ENCODE assay signal across 23 cellular contexts in genomic region chr6:35790683-35791082, GRCh38. TPM values are rescaled to one million over a fixed set of nuclear protein-coding genes. Genes with fewer than 3 reads are reported as not detected.
A peak's percentile ranks its signal among the peaks of the same experiment; 100 is the strongest.
DNase-seq lines count a peak whose midpoint lies in the region; ATAC-seq, FAIRE-seq and TF ChIP-seq lines count a peak whose summit lies in the region.
"Had no signal": no experiment of that assay in that cellular context is flagged by ENCODE, and none has a peak within 500 bp of the region (broad histone marks: within the 10 kb centered on the region; RNA-seq: fewer than 3 reads in every experiment).

No MANE protein-coding gene starts in this region.

- POLR2A ChIA-PET in HepG2 (lab: Yijun Ruan, JAX) = no interaction called here

- in situ Hi-C loops in HepG2 (cut with HindIII; ENCODE audit: extremely low pct_ligation_motif_present, low pct_unique_long_range_greater_than_20kb) = no loop called here

- no peak for TF ChIP-seq EP300 in HepG2 (IDR thresholded peaks at IDR 0.05; ENCODE audit: low read depth in 2 of 2, low read length in 2 of 2)
- no peak for TF ChIP-seq EP300 in HepG2 (CRISPR knock-in tag; IDR thresholded peaks at IDR 0.05; ENCODE audit: borderline replicate concordance)

- H3K36me3 Mint-ChIP-seq in chondrocyte (ENCODE audit: low read depth) = no peaks in the 10 kb centered on the region
- H3K36me3 Mint-ChIP-seq: CD14-positive monocyte; CD4-positive, alpha-beta memory T cell had no signal

- H2BK15ac ChIP-seq in neuronal stem cell (ENCODE audit: low read length) = no peak overlapping the region

- peaks cover 1 to 25% of the 10 kb centered on the region in 2 experiments; a peak in 3 of 5 replicates for H3K27me3 ChIP-seq in HepG2 (ENCODE audit: control insufficient read depth in 1 of 2, insufficient read depth in 2 of 2, low read length in 2 of 2)
- H3K27me3 ChIP-seq in right lobe of liver = no peaks in the 10 kb centered on the region
- peaks cover 0 to 21% (median 0%) of the 10 kb centered on the region in 3 experiments for H3K27me3 ChIP-seq in neuronal stem cell (ENCODE audit: control insufficient read depth in 3 of 3, insufficient read depth in 3 of 3, low read depth in 1 of 3, low read length in 3 of 3)

- H3K79me1 ChIP-seq in neuronal stem cell (ENCODE audit: low read depth, low read length) = no peaks in the 10 kb centered on the region

- H3K36me3 ChIP-seq in HepG2 (replicated peaks in 1 of 2; ENCODE audit: control insufficient read depth in 1 of 2, insufficient read depth in 2 of 2, low read length in 2 of 2) (no peaks in the 10 kb centered on the region), right lobe of liver (no peaks in the 10 kb centered on the region), neuronal stem cell (replicated peaks in 1 of 2; ENCODE audit: control insufficient read depth in 2 of 2, insufficient read depth in 2 of 2, low read length in 2 of 2) (no peaks in the 10 kb centered on the region)
- H3K36me3 ChIP-seq: BLaER1 had no signal

- CTCF ChIA-PET in HepG2 (lab: Yijun Ruan, JAX; ENCODE audit: low intra/inter-chr PET ratio, low total read pairs) = no interaction called here

- H3K9ac ChIP-seq in HepG2 (ENCODE audit: insufficient read depth, low read depth, low read length) (no peak overlapping the region), neuronal stem cell (ENCODE audit: low read depth, low read length, poor library complexity) (peak overlapping the region; percentile 17)
- H3K9ac ChIP-seq: BLaER1, KMS-11 had no signal

- TF ChIP-seq RAD21 in HepG2 (CRISPR knock-in tag; IDR thresholded peaks at IDR 0.05) = no peak

- H4K8ac ChIP-seq in neuronal stem cell (ENCODE audit: low read depth, low read length) = no peak overlapping the region

- no peak overlapping the region for H2BK5ac ChIP-seq in neuronal stem cell (ENCODE audit: low read length)

- H4K20me1 ChIP-seq in HepG2 (ENCODE audit: insufficient read depth, low read length) = no peaks in the 10 kb centered on the region
- H4K20me1 ChIP-seq: BLaER1 had no signal

- no peaks in the 10 kb centered on the region for H3K4me1 Mint-ChIP-seq in chondrocyte (ENCODE audit: low read depth)
- H3K4me1 Mint-ChIP-seq: CD4-positive, alpha-beta memory T cell had no signal

- H3K9me3 Mint-ChIP-seq in chondrocyte (ENCODE audit: low read depth) = no peaks in the 10 kb centered on the region
- H3K9me3 Mint-ChIP-seq: CD4-positive, alpha-beta memory T cell; GM23338 had no signal

- 13% methylated on average over 5 of the region's 5 CpGs for WGBS in HepG2 (ENCODE audit: low lambda C conversion rate)
- 52% methylated on average over 4 of the region's 5 CpGs for WGBS in right lobe of liver (ENCODE audit: insufficient coverage, low coverage, low lambda C conversion rate, missing lambda C conversion rate)
- no CpG with 5 or more reads among the region's 5 CpGs for WGBS in neuronal stem cell (ENCODE audit: extremely low coverage in 2 of 2, insufficient read length in 2 of 2, insufficient replicate concordance in 1 of 2), 2 donors

- H2AFZ ChIP-seq in HepG2 (ENCODE audit: low read length) = no peak overlapping the region
- no peak overlapping the region for H2AFZ ChIP-seq in neuronal stem cell (ENCODE audit: low read length)

- H3K27ac Mint-ChIP-seq in chondrocyte (ENCODE audit: unreplicated experiment) = no peak overlapping the region
- H3K27ac Mint-ChIP-seq: CD4-positive, alpha-beta memory T cell; GM23338 had no signal

- no peak overlapping the region for H2BK120ac ChIP-seq in neuronal stem cell (ENCODE audit: low read depth, low read length)

- no peak overlapping the region for H4K91ac ChIP-seq in neuronal stem cell (ENCODE audit: low read depth, low read length, poor library complexity)

- no peaks in the 10 kb centered on the region for H3K9me3 ChIP-seq in HepG2 (ENCODE audit: low read length)
- H3K9me3 ChIP-seq in right lobe of liver = no peaks in the 10 kb centered on the region
- no peaks in the 10 kb centered on the region for H3K9me3 ChIP-seq in neuronal stem cell (replicated peaks in 1 of 2; ENCODE audit: control insufficient read depth in 2 of 2, insufficient read depth in 1 of 2, low read depth in 1 of 2, low read length in 2 of 2)
- H3K9me3 ChIP-seq: BLaER1 had no signal

- no TSS peak for BruUV-seq in HepG2 (replicated peaks; lab: Mats Ljungman, UMichigan)

- intact Hi-C loops in HepG2 (cut with micrococcal nuclease; ENCODE audit: unreplicated experiment) = no loop called here
- intact Hi-C loops in right lobe of liver (cut with DNase I) = no loop called here

- H3K27me3 Mint-ChIP-seq in chondrocyte (ENCODE audit: low read depth) = peaks cover 52% of the 10 kb centered on the region

- H3K4ac ChIP-seq in neuronal stem cell (ENCODE audit: low read length) = no peak overlapping the region

- no peak overlapping the region for H3K4me3 Mint-ChIP-seq in chondrocyte (ENCODE audit: unreplicated experiment)
- H3K4me3 Mint-ChIP-seq: CD14-positive monocyte; CD4-positive, alpha-beta memory T cell; GM23338 had no signal

- no peak for FAIRE-seq in HepG2 (lab: Jason Lieb, UNC)
- FAIRE-seq: GM12892, GM18507, HTR-8/SVneo had no signal

- H3K27ac ChIP-seq in HepG2 (ENCODE audit: extremely low read length, insufficient read depth, low read length) (no peak overlapping the region), right lobe of liver (no peak overlapping the region), neuronal stem cell (replicated peaks; ENCODE audit: low read length) (no peak overlapping the region)
- H3K27ac ChIP-seq: 22Rv1, BLaER1, KMS-11 had no signal

- H3K23ac ChIP-seq in neuronal stem cell (ENCODE audit: low read depth, low read length, poor library complexity) = no peak overlapping the region

- no peak overlapping the region for H2AK5ac ChIP-seq in neuronal stem cell (ENCODE audit: low read depth, low read length)

- H3K4me1 ChIP-seq in HepG2 (ENCODE audit: insufficient read depth, low read length) = peaks cover 18% of the 10 kb centered on the region
- peaks cover 0 to 5% (median 0%) of the 10 kb centered on the region in 4 donors for H3K4me1 ChIP-seq in right lobe of liver
- H3K4me1 ChIP-seq in neuronal stem cell (ENCODE audit: control insufficient read depth in 2 of 2, insufficient read depth in 1 of 2, low read depth in 1 of 2, low read length in 2 of 2) = no peaks in the 10 kb centered on the region
- H3K4me1 ChIP-seq: BLaER1 had no signal

- H3K18ac ChIP-seq in neuronal stem cell (ENCODE audit: low read length) = no peak overlapping the region

- H3K4me2 ChIP-seq in HepG2 (ENCODE audit: low read depth, low read length) (no peak overlapping the region), neuronal stem cell (ENCODE audit: insufficient read depth, low read length, poor library complexity, severe bottlenecking) (no peak overlapping the region)
- H3K4me2 ChIP-seq: BLaER1, GM23338, KMS-11 had no signal

- H2BK12ac ChIP-seq in neuronal stem cell (ENCODE audit: low read length) = no peak overlapping the region

- H3K79me2 ChIP-seq in HepG2 (ENCODE audit: insufficient read depth, low read length) = no peaks in the 10 kb centered on the region

- H3K4me3 ChIP-seq in HepG2 (replicated peaks in 1 of 3; ENCODE audit: insufficient read depth in 1 of 3, low read depth in 2 of 3, low read length in 3 of 3) (no peak overlapping the region), right lobe of liver (no peak overlapping the region), neuronal stem cell (ENCODE audit: low read length in 2 of 2) (no peak overlapping the region)
- H3K4me3 ChIP-seq: BLaER1, GM23338 had no signal

- ATAC-seq in HepG2 = no peak
- ATAC-seq in right lobe of liver = no peak
- ATAC-seq in GM21515 (IDR thresholded peaks at IDR 0.05; ENCODE audit: unreplicated experiment) = no peak
- ATAC-seq in HG02840 (IDR thresholded peaks at IDR 0.05; ENCODE audit: low FRiP score, unreplicated experiment) = no peak
- ATAC-seq in HG02642 (IDR thresholded peaks at IDR 0.05; ENCODE audit: poor library complexity, unreplicated experiment) = no peak
- ATAC-seq: GM23338 had no signal

- TF ChIP-seq POLR2A in HepG2 (IDR thresholded peaks at IDR 0.05; ENCODE audit: insufficient read depth in 1 of 2, low read depth in 2 of 2, low read length in 2 of 2) (no peak), right lobe of liver (IDR thresholded peaks at IDR 0.05) (no peak)

- no peak overlapping the region for H3K14ac ChIP-seq in neuronal stem cell (ENCODE audit: low read length)

- TF ChIP-seq CTCF in HepG2 (CRISPR knock-in tag; IDR thresholded peaks at IDR 0.05) (no peak), right lobe of liver (IDR thresholded peaks at IDR 0.05) (no peak), chondrocyte (IDR thresholded peaks at IDR 0.05) (no peak)

- DNase-seq in HepG2 (ENCODE audit: low spot score) (no peak), right lobe of liver (no peak), chondrocyte (ENCODE audit: low spot score) (peak; percentile 42), neuronal stem cell (ENCODE audit: low spot score) (no peak)
- DNase-seq: CD4-positive, alpha-beta memory T cell; DMS153; DMS79; GDM1; H7 had no signal

RNA-seq across cellular contexts. Expression of gene CLPS, which starts 6.4 kb away (rescaled TPM):
- total RNA-seq in HepG2 (2016; rRNA removed; fragmentation: Illumina TruSeq; extraction: Trizol) = not detected in 2 replicates
- not detected in 2 replicates for total RNA-seq in HepG2 (2016; cell fraction: cytosol; rRNA removed; fragmentation: Illumina TruSeq; extraction: Trizol; ENCODE audit: low read depth)
- total RNA-seq in HepG2 (2016; cell fraction: insoluble cytoplasmic fraction; rRNA removed; fragmentation: Illumina TruSeq; extraction: Trizol) = not detected in 2 replicates
- not detected in 2 replicates for total RNA-seq in HepG2 (2016; cell fraction: membrane; rRNA removed; fragmentation: Illumina TruSeq; extraction: Trizol)
- total RNA-seq in HepG2 (2016; cell fraction: nucleus; rRNA removed; fragmentation: Illumina TruSeq; extraction: Trizol) = not detected in 2 replicates
- polyA plus RNA-seq in HepG2 (2011; rRNA removed) = 0.20 TPM in 1 of 2 replicates, not detected in the other
- not detected in 2 replicates for polyA plus RNA-seq in HepG2 (2011; cell fraction: cytosol; rRNA removed)
- polyA plus RNA-seq in HepG2 (2011; cell fraction: nucleus; rRNA removed) = not detected in 2 replicates
- not detected in 2 replicates for polyA plus RNA-seq in HepG2 (2012)
- polyA plus RNA-seq in HepG2 (2016; cell fraction: cytosol; fragmentation: Illumina TruSeq; extraction: Trizol; ENCODE audit: low read depth) = not detected in 2 replicates
- not detected in 2 replicates for polyA plus RNA-seq in HepG2 (2016; cell fraction: insoluble cytoplasmic fraction; fragmentation: Illumina TruSeq; extraction: Trizol; ENCODE audit: low read depth)
- polyA plus RNA-seq in HepG2 (2016; cell fraction: membrane; fragmentation: Illumina TruSeq; extraction: Trizol; ENCODE audit: low read depth) = not detected in 2 replicates
- not detected in 2 replicates for polyA plus RNA-seq in HepG2 (2016; cell fraction: nucleus; fragmentation: Illumina TruSeq; extraction: Trizol; ENCODE audit: insufficient read depth, low read depth)
- polyA minus RNA-seq in HepG2 (2011; rRNA and poly(A)+ RNA removed; ENCODE audit: low replicate concordance) = not detected in 2 replicates
- not detected in 2 replicates for polyA minus RNA-seq in HepG2 (2011; cell fraction: cytosol; rRNA and poly(A)+ RNA removed)
- not detected in 2 replicates for polyA minus RNA-seq in HepG2 (2011; cell fraction: nucleus; rRNA and poly(A)+ RNA removed)
- total RNA-seq in right lobe of liver = not detected
- not detected in 3 replicates for total RNA-seq in chondrocyte
- polyA plus RNA-seq in neuronal stem cell (2013, experiment 1 of 2) = not detected
- not detected for polyA plus RNA-seq in neuronal stem cell (2013, experiment 2 of 2)
- total RNA-seq: A673; CD4-positive, alpha-beta memory T cell; Daoy; GM23338; H7 had no signal
- polyA plus RNA-seq: AG04450; CD14-positive monocyte; CD4-positive, alpha-beta memory T cell; GM23338 had no signal

RNA-seq across cellular contexts. Expression of gene CLPSL1, which starts 9.9 kb away (rescaled TPM):
- total RNA-seq in HepG2 (2016; rRNA removed; fragmentation: Illumina TruSeq; extraction: Trizol) (not detected in 2 replicates), right lobe of liver (not detected), chondrocyte (not detected in 3 replicates)
- total RNA-seq in HepG2 (2016; cell fraction: cytosol; rRNA removed; fragmentation: Illumina TruSeq; extraction: Trizol; ENCODE audit: low read depth) = not detected in 2 replicates
- total RNA-seq in HepG2 (2016; cell fraction: insoluble cytoplasmic fraction; rRNA removed; fragmentation: Illumina TruSeq; extraction: Trizol) = not detected in 2 replicates
- total RNA-seq in HepG2 (2016; cell fraction: membrane; rRNA removed; fragmentation: Illumina TruSeq; extraction: Trizol) = not detected in 2 replicates
- total RNA-seq in HepG2 (2016; cell fraction: nucleus; rRNA removed; fragmentation: Illumina TruSeq; extraction: Trizol) = not detected in 2 replicates
- polyA plus RNA-seq in HepG2 (2011; rRNA removed) = not detected in 2 replicates
- polyA plus RNA-seq in HepG2 (2011; cell fraction: cytosol; rRNA removed) = not detected in 2 replicates
- polyA plus RNA-seq in HepG2 (2011; cell fraction: nucleus; rRNA removed) = not detected in 2 replicates
- not detected in 2 replicates for polyA plus RNA-seq in HepG2 (2012)
- polyA plus RNA-seq in HepG2 (2016; cell fraction: cytosol; fragmentation: Illumina TruSeq; extraction: Trizol; ENCODE audit: low read depth) = not detected in 2 replicates
- polyA plus RNA-seq in HepG2 (2016; cell fraction: insoluble cytoplasmic fraction; fragmentation: Illumina TruSeq; extraction: Trizol; ENCODE audit: low read depth) = not detected in 2 replicates
- polyA plus RNA-seq in HepG2 (2016; cell fraction: membrane; fragmentation: Illumina TruSeq; extraction: Trizol; ENCODE audit: low read depth) = not detected in 2 replicates
- polyA plus RNA-seq in HepG2 (2016; cell fraction: nucleus; fragmentation: Illumina TruSeq; extraction: Trizol; ENCODE audit: insufficient read depth, low read depth) = not detected in 2 replicates
- polyA minus RNA-seq in HepG2 (2011; rRNA and poly(A)+ RNA removed; ENCODE audit: low replicate concordance) = not detected in 2 replicates
- polyA minus RNA-seq in HepG2 (2011; cell fraction: cytosol; rRNA and poly(A)+ RNA removed) = not detected in 2 replicates
- not detected in 2 replicates for polyA minus RNA-seq in HepG2 (2011; cell fraction: nucleus; rRNA and poly(A)+ RNA removed)
- polyA plus RNA-seq in neuronal stem cell (2013, experiment 1 of 2) = 0.84 TPM
- polyA plus RNA-seq in neuronal stem cell (2013, experiment 2 of 2) = 0.64 TPM
- total RNA-seq: A673; CD4-positive, alpha-beta memory T cell; Daoy; GM23338; H7 had no signal
- polyA plus RNA-seq: AG04450; CD14-positive monocyte; CD4-positive, alpha-beta memory T cell; GM23338 had no signal

RNA-seq across cellular contexts. Expression of gene CLPSL2, which starts 14.3 kb away (rescaled TPM):
- total RNA-seq in HepG2 (2016; rRNA removed; fragmentation: Illumina TruSeq; extraction: Trizol) (not detected in 2 replicates), right lobe of liver (not detected), chondrocyte (not detected in 3 replicates)
- total RNA-seq in HepG2 (2016; cell fraction: cytosol; rRNA removed; fragmentation: Illumina TruSeq; extraction: Trizol; ENCODE audit: low read depth) = not detected in 2 replicates
- total RNA-seq in HepG2 (2016; cell fraction: insoluble cytoplasmic fraction; rRNA removed; fragmentation: Illumina TruSeq; extraction: Trizol) = not detected in 2 replicates
- not detected in 2 replicates for total RNA-seq in HepG2 (2016; cell fraction: membrane; rRNA removed; fragmentation: Illumina TruSeq; extraction: Trizol)
- not detected in 2 replicates for total RNA-seq in HepG2 (2016; cell fraction: nucleus; rRNA removed; fragmentation: Illumina TruSeq; extraction: Trizol)
- not detected in 2 replicates for polyA plus RNA-seq in HepG2 (2011; rRNA removed)
- not detected in 2 replicates for polyA plus RNA-seq in HepG2 (2011; cell fraction: cytosol; rRNA removed)
- polyA plus RNA-seq in HepG2 (2011; cell fraction: nucleus; rRNA removed) = not detected in 2 replicates
- not detected in 2 replicates for polyA plus RNA-seq in HepG2 (2012)
- not detected in 2 replicates for polyA plus RNA-seq in HepG2 (2016; cell fraction: cytosol; fragmentation: Illumina TruSeq; extraction: Trizol; ENCODE audit: low read depth)
- polyA plus RNA-seq in HepG2 (2016; cell fraction: insoluble cytoplasmic fraction; fragmentation: Illumina TruSeq; extraction: Trizol; ENCODE audit: low read depth) = not detected in 2 replicates
- not detected in 2 replicates for polyA plus RNA-seq in HepG2 (2016; cell fraction: membrane; fragmentation: Illumina TruSeq; extraction: Trizol; ENCODE audit: low read depth)
- not detected in 2 replicates for polyA plus RNA-seq in HepG2 (2016; cell fraction: nucleus; fragmentation: Illumina TruSeq; extraction: Trizol; ENCODE audit: insufficient read depth, low read depth)
- not detected in 2 replicates for polyA minus RNA-seq in HepG2 (2011; rRNA and poly(A)+ RNA removed; ENCODE audit: low replicate concordance)
- not detected in 2 replicates for polyA minus RNA-seq in HepG2 (2011; cell fraction: cytosol; rRNA and poly(A)+ RNA removed)
- not detected in 2 replicates for polyA minus RNA-seq in HepG2 (2011; cell fraction: nucleus; rRNA and poly(A)+ RNA removed)
- polyA plus RNA-seq in neuronal stem cell (2013, experiment 1 of 2) = 4.3 TPM
- polyA plus RNA-seq in neuronal stem cell (2013, experiment 2 of 2) = 5.3 TPM
- total RNA-seq: A673; CD4-positive, alpha-beta memory T cell; Daoy had no signal
- polyA plus RNA-seq: AG04450; CD14-positive monocyte; CD4-positive, alpha-beta memory T cell had no signal

RNA-seq across cellular contexts. Expression of gene LHFPL5, which starts 14.5 kb away (rescaled TPM):
- total RNA-seq in HepG2 (2016; rRNA removed; fragmentation: Illumina TruSeq; extraction: Trizol) = not detected in 2 replicates
- not detected in 2 replicates for total RNA-seq in HepG2 (2016; cell fraction: cytosol; rRNA removed; fragmentation: Illumina TruSeq; extraction: Trizol; ENCODE audit: low read depth)
- not detected in 2 replicates for total RNA-seq in HepG2 (2016; cell fraction: insoluble cytoplasmic fraction; rRNA removed; fragmentation: Illumina TruSeq; extraction: Trizol)
- not detected in 2 replicates for total RNA-seq in HepG2 (2016; cell fraction: membrane; rRNA removed; fragmentation: Illumina TruSeq; extraction: Trizol)
- not detected in 2 replicates for total RNA-seq in HepG2 (2016; cell fraction: nucleus; rRNA removed; fragmentation: Illumina TruSeq; extraction: Trizol)
- polyA plus RNA-seq in HepG2 (2011; rRNA removed) = 0.03 TPM in 1 of 2 replicates, not detected in the other
- 0.07 TPM in 1 of 2 replicates, not detected in the other for polyA plus RNA-seq in HepG2 (2011; cell fraction: cytosol; rRNA removed)
- polyA plus RNA-seq in HepG2 (2011; cell fraction: nucleus; rRNA removed) = not detected in 2 replicates
- not detected in 2 replicates for polyA plus RNA-seq in HepG2 (2012)
- not detected in 2 replicates for polyA plus RNA-seq in HepG2 (2016; cell fraction: cytosol; fragmentation: Illumina TruSeq; extraction: Trizol; ENCODE audit: low read depth)
- polyA plus RNA-seq in HepG2 (2016; cell fraction: insoluble cytoplasmic fraction; fragmentation: Illumina TruSeq; extraction: Trizol; ENCODE audit: low read depth) = not detected in 2 replicates
- not detected in 2 replicates for polyA plus RNA-seq in HepG2 (2016; cell fraction: membrane; fragmentation: Illumina TruSeq; extraction: Trizol; ENCODE audit: low read depth)
- polyA plus RNA-seq in HepG2 (2016; cell fraction: nucleus; fragmentation: Illumina TruSeq; extraction: Trizol; ENCODE audit: insufficient read depth, low read depth) = not detected in 2 replicates
- 0.44 and 1.1 TPM in 2 replicates for polyA minus RNA-seq in HepG2 (2011; rRNA and poly(A)+ RNA removed; ENCODE audit: low replicate concordance)
- polyA minus RNA-seq in HepG2 (2011; cell fraction: cytosol; rRNA and poly(A)+ RNA removed) = not detected in 2 replicates
- polyA minus RNA-seq in HepG2 (2011; cell fraction: nucleus; rRNA and poly(A)+ RNA removed) = 0.50 TPM in 1 of 2 replicates, not detected in the other
- total RNA-seq in right lobe of liver = not detected
- not detected in 3 replicates for total RNA-seq in chondrocyte
- not detected for polyA plus RNA-seq in neuronal stem cell (2013, experiment 1 of 2)
- 0.03 TPM for polyA plus RNA-seq in neuronal stem cell (2013, experiment 2 of 2)
- total RNA-seq: A673; CD4-positive, alpha-beta memory T cell; Daoy; GM23338; H7 had no signal
- polyA plus RNA-seq: AG04450; CD14-positive monocyte; CD4-positive, alpha-beta memory T cell; GM23338 had no signal

RNA-seq across cellular contexts. Expression of gene ARMC12, which starts 53.9 kb away (rescaled TPM):
- total RNA-seq in HepG2 (2016; rRNA removed; fragmentation: Illumina TruSeq; extraction: Trizol) (not detected in 2 replicates), right lobe of liver (1 to 10 TPM in 3 of 6 experiments, under 1 TPM in 3; 0.22 to 4.4 (median 0.92) TPM), chondrocyte (1.8 to 1.9 TPM (median 1.8 TPM) in 3 replicates)
- not detected in 2 replicates for total RNA-seq in HepG2 (2016; cell fraction: cytosol; rRNA removed; fragmentation: Illumina TruSeq; extraction: Trizol; ENCODE audit: low read depth)
- total RNA-seq in HepG2 (2016; cell fraction: insoluble cytoplasmic fraction; rRNA removed; fragmentation: Illumina TruSeq; extraction: Trizol) = 0.17 TPM in 1 of 2 replicates, not detected in the other
- not detected in 2 replicates for total RNA-seq in HepG2 (2016; cell fraction: membrane; rRNA removed; fragmentation: Illumina TruSeq; extraction: Trizol)
- not detected in 2 replicates for total RNA-seq in HepG2 (2016; cell fraction: nucleus; rRNA removed; fragmentation: Illumina TruSeq; extraction: Trizol)
- 1.3 and 1.4 TPM in 2 replicates for polyA plus RNA-seq in HepG2 (2011; rRNA removed)
- 0.71 and 1.0 TPM in 2 replicates for polyA plus RNA-seq in HepG2 (2011; cell fraction: cytosol; rRNA removed)
- polyA plus RNA-seq in HepG2 (2011; cell fraction: nucleus; rRNA removed) = 4.4 and 4.7 TPM in 2 replicates
- polyA plus RNA-seq in HepG2 (2012) = 0.15 and 0.76 TPM in 2 replicates
- 0.15 TPM in 1 of 2 replicates, not detected in the other for polyA plus RNA-seq in HepG2 (2016; cell fraction: cytosol; fragmentation: Illumina TruSeq; extraction: Trizol; ENCODE audit: low read depth)
- polyA plus RNA-seq in HepG2 (2016; cell fraction: insoluble cytoplasmic fraction; fragmentation: Illumina TruSeq; extraction: Trizol; ENCODE audit: low read depth) = not detected in 2 replicates
- polyA plus RNA-seq in HepG2 (2016; cell fraction: membrane; fragmentation: Illumina TruSeq; extraction: Trizol; ENCODE audit: low read depth) = not detected in 2 replicates
- 0.47 TPM in 1 of 2 replicates, not detected in the other for polyA plus RNA-seq in HepG2 (2016; cell fraction: nucleus; fragmentation: Illumina TruSeq; extraction: Trizol; ENCODE audit: insufficient read depth, low read depth)
- 0.21 and 0.38 TPM in 2 replicates for polyA minus RNA-seq in HepG2 (2011; rRNA and poly(A)+ RNA removed; ENCODE audit: low replicate concordance)
- polyA minus RNA-seq in HepG2 (2011; cell fraction: cytosol; rRNA and poly(A)+ RNA removed) = not detected in 2 replicates
- polyA minus RNA-seq in HepG2 (2011; cell fraction: nucleus; rRNA and poly(A)+ RNA removed) = 1.2 TPM in 1 of 2 replicates, not detected in the other
- 1.7 TPM for polyA plus RNA-seq in neuronal stem cell (2013, experiment 1 of 2)
- polyA plus RNA-seq in neuronal stem cell (2013, experiment 2 of 2) = 2.0 TPM
- polyA plus RNA-seq: CD14-positive monocyte had no signal
